Comparison of ENCODE assay signal across 25 cellular contexts in genomic region chr1:48103495-48103894, GRCh38.
A peak's percentile ranks its signal among the peaks of the same experiment; 100 is the strongest.
DNase-seq lines count a peak whose midpoint lies in the region; ATAC-seq, FAIRE-seq and TF ChIP-seq lines count a peak whose summit lies in the region.
"Had no signal": no experiment of that assay in that cellular context is flagged by ENCODE, and none has a peak within 500 bp of the region (broad histone marks: within the 10 kb centered on the region; RNA-seq: fewer than 3 reads in every experiment).

No MANE protein-coding gene starts in this region.

- no peak overlapping the region for H2BK20ac ChIP-seq in H1 (ENCODE audit: low read length)

- TF ChIP-seq POLR2A in HepG2 (IDR thresholded peaks at IDR 0.05; ENCODE audit: insufficient read depth in 1 of 2, low read depth in 2 of 2, low read length in 2 of 2) (no peak), right lobe of liver (IDR thresholded peaks at IDR 0.05) (no peak), H1 (IDR thresholded peaks at IDR 0.05; ENCODE audit: control extremely low read depth in 1 of 2, low read depth in 2 of 2, low read length in 2 of 2) (no peak)

- H3K23me2 ChIP-seq in H1 (ENCODE audit: low read depth, low read length), result peaks cover 2% of the 10 kb centered on the region; the same call in 1 of the 2 replicates

- FAIRE-seq in HepG2 (lab: Jason Lieb, UNC) (no peak), H1 (lab: Jason Lieb, UNC) (no peak), RCC 7860 (lab: Jason Lieb, UNC) (no peak)
- FAIRE-seq: A549, D721Med, GM12878, GM19239 had no signal

- H2BK12ac ChIP-seq in H1 (ENCODE audit: low read depth, low read length), result no peak overlapping the region; the same call in 1 of the 2 replicates
- no peak overlapping the region for H2BK12ac ChIP-seq in neuronal stem cell (ENCODE audit: low read length)

- TF ChIP-seq CTCF in HepG2 (CRISPR knock-in tag; IDR thresholded peaks at IDR 0.05), result no peak
- TF ChIP-seq CTCF in right lobe of liver (IDR thresholded peaks at IDR 0.05), result no peak
- no peak for TF ChIP-seq CTCF in H1 (IDR thresholded peaks at IDR 0.05; ENCODE audit: control extremely low read depth in 1 of 3, insufficient read depth in 1 of 3, low read depth in 1 of 3, low read length in 3 of 3)

- H2BK120ac ChIP-seq in H1 (replicated peaks; ENCODE audit: low read depth, low read length), result no peak overlapping the region
- no peak overlapping the region for H2BK120ac ChIP-seq in neuronal stem cell (ENCODE audit: low read depth, low read length)

- no peak overlapping the region for H2AK5ac ChIP-seq in H1 (ENCODE audit: low read depth, low read length)
- no peak overlapping the region for H2AK5ac ChIP-seq in neuronal stem cell (ENCODE audit: low read depth, low read length)

- H2BK15ac ChIP-seq in H1 (ENCODE audit: low read length) (no peak overlapping the region), neuronal stem cell (ENCODE audit: low read length) (no peak overlapping the region)

- H4K8ac ChIP-seq in H1 (ENCODE audit: extremely low read depth, insufficient read depth, low read length), result no peak overlapping the region
- H4K8ac ChIP-seq in neuronal stem cell (ENCODE audit: low read depth, low read length), result no peak overlapping the region

- no peak overlapping the region for H3K27ac ChIP-seq in HepG2 (ENCODE audit: extremely low read length, insufficient read depth, low read length)
- no peak overlapping the region for H3K27ac ChIP-seq in right lobe of liver
- no peak overlapping the region for H3K27ac ChIP-seq in H1 (ENCODE audit: low read depth, low read length)
- H3K27ac ChIP-seq in neuronal stem cell (replicated peaks; ENCODE audit: low read length), result no peak overlapping the region
- H3K27ac ChIP-seq: A549; BLaER1 treated with 17β-estradiol and CSF1 and Interleukin-3, amounts not matched to agents 10 nM and 100 nM; GM23248 had no signal

- H3K4me1 ChIP-seq in HepG2 (ENCODE audit: insufficient read depth, low read length), result no peaks in the 10 kb centered on the region
- H3K4me1 ChIP-seq in right lobe of liver, result no peaks in the 10 kb centered on the region
- H3K4me1 ChIP-seq in H1 (replicated peaks in 1 of 4; ENCODE audit: control insufficient read depth in 3 of 4, insufficient read depth in 4 of 4, low read length in 3 of 4), result no peaks in the 10 kb centered on the region
- H3K4me1 ChIP-seq in neuronal stem cell (ENCODE audit: control insufficient read depth in 2 of 2, insufficient read depth in 1 of 2, low read depth in 1 of 2, low read length in 2 of 2), result no peaks in the 10 kb centered on the region
- H3K4me1 ChIP-seq: A549; BE2C; BLaER1 treated with 17β-estradiol and CSF1 and Interleukin-3, amounts not matched to agents 10 nM and 100 nM had no signal

- DNase-seq in HepG2 (ENCODE audit: low spot score), result no peak
- no peak for DNase-seq in right lobe of liver
- no peak for DNase-seq in H1 (ENCODE audit: low read depth in 1 of 2, low spot score in 2 of 2)
- DNase-seq in neuronal stem cell (ENCODE audit: low spot score), result no peak
- DNase-seq in HPDE6-E6E7 (ENCODE audit: extremely low spot score), result no peak
- no peak for DNase-seq in RCC 7860 (ENCODE audit: low spot score)
- DNase-seq: 8988T; ACHN; AML-193; BE2C; CD4-positive, alpha-beta T cell; CD8-positive, alpha-beta memory T cell; DMS 273 treated with DMSO at 0.1 percent for 48 hours; DMS79; EL; GDM1; GM23248; H9; HFFc6 had no signal

- 33% methylated on average over 6 of the region's 6 CpGs for WGBS in HepG2 (ENCODE audit: low lambda C conversion rate)
- 85% methylated on average over 6 of the region's 6 CpGs for WGBS in right lobe of liver (ENCODE audit: insufficient coverage, low coverage, low lambda C conversion rate, missing lambda C conversion rate)
- WGBS in H1 (ENCODE audit: extremely low coverage in 1 of 2, insufficient coverage in 1 of 2, insufficient read length in 1 of 2, insufficient replicate concordance in 2 of 2, low coverage in 1 of 2, low lambda C conversion rate in 2 of 2, missing lambda C conversion rate in 1 of 2), 2 experiments, result 89% methylated on average over 6 of the region's 6 CpGs; no CpG with 5 or more reads in 1 of the 2 experiments
- no CpG with 5 or more reads among the region's 6 CpGs for WGBS in neuronal stem cell (ENCODE audit: extremely low coverage in 2 of 2, insufficient read length in 2 of 2, insufficient replicate concordance in 1 of 2), 2 donors

- no peak overlapping the region for H4K91ac ChIP-seq in H1 (replicated peaks; ENCODE audit: insufficient read length, low read length)
- H4K91ac ChIP-seq in neuronal stem cell (ENCODE audit: low read depth, low read length, poor library complexity), result no peak overlapping the region

- H4K20me1 ChIP-seq in HepG2 (ENCODE audit: insufficient read depth, low read length) (no peaks in the 10 kb centered on the region), H1 (replicated peaks in 1 of 2; ENCODE audit: control insufficient read depth in 1 of 2, insufficient read depth in 2 of 2, low read length in 2 of 2) (peaks cover 0 to 1% of the 10 kb centered on the region in 2 experiments)
- H4K20me1 ChIP-seq: BLaER1 treated with 17β-estradiol and CSF1 and Interleukin-3, amounts not matched to agents 10 nM and 100 nM had no signal

- CTCF ChIA-PET in HepG2 (lab: Yijun Ruan, JAX; ENCODE audit: low intra/inter-chr PET ratio, low total read pairs) (no interaction called here), H1 (lab: Charles Lee; ENCODE audit: partially characterized antibody) (interaction anchor here (0.9 to 2.9 kb wide), 2 partner anchors 9 to 98 kb away, joined by 4 to 7 read pairs; no protein-coding TSS in a partner anchor)

- H3K27me3 ChIP-seq in HepG2 (ENCODE audit: control insufficient read depth in 1 of 2, insufficient read depth in 2 of 2, low read length in 2 of 2), result no peaks in the 10 kb centered on the region; a peak in 1 of 5 replicates
- H3K27me3 ChIP-seq in right lobe of liver, result no peaks in the 10 kb centered on the region
- H3K27me3 ChIP-seq in H1 (replicated peaks in 1 of 4; ENCODE audit: control insufficient read depth in 3 of 4, extremely low read depth in 1 of 4, insufficient read depth in 3 of 4, low read length in 3 of 4), result no peaks in the 10 kb centered on the region
- no peaks in the 10 kb centered on the region for H3K27me3 ChIP-seq in neuronal stem cell (ENCODE audit: control insufficient read depth in 3 of 3, insufficient read depth in 3 of 3, low read depth in 1 of 3, low read length in 3 of 3)
- H3K27me3 ChIP-seq: BE2C; BLaER1 treated with 17β-estradiol and CSF1 and Interleukin-3, amounts not matched to agents 10 nM and 100 nM had no signal

- H3K79me1 ChIP-seq in H1 (ENCODE audit: low read depth, low read length), result no peaks in the 10 kb centered on the region
- no peaks in the 10 kb centered on the region for H3K79me1 ChIP-seq in neuronal stem cell (ENCODE audit: low read depth, low read length)

- peak overlapping the region; percentile 22 for H3K4ac ChIP-seq in H1 (replicated peaks; ENCODE audit: insufficient read length, low read depth, low read length)
- H3K4ac ChIP-seq in neuronal stem cell (ENCODE audit: low read length), result no peak overlapping the region

- H3K36me3 ChIP-seq in HepG2 (replicated peaks in 1 of 2; ENCODE audit: control insufficient read depth in 1 of 2, insufficient read depth in 2 of 2, low read length in 2 of 2) (no peaks in the 10 kb centered on the region), right lobe of liver (no peaks in the 10 kb centered on the region), H1 (ENCODE audit: control insufficient read depth in 2 of 4, insufficient read depth in 4 of 4, low read length in 3 of 4) (no peaks in the 10 kb centered on the region), neuronal stem cell (replicated peaks in 1 of 2; ENCODE audit: control insufficient read depth in 2 of 2, insufficient read depth in 2 of 2, low read length in 2 of 2) (no peaks in the 10 kb centered on the region)
- H3K36me3 ChIP-seq: BE2C; BLaER1 treated with 17β-estradiol and CSF1 and Interleukin-3, amounts not matched to agents 10 nM and 100 nM had no signal

- peak overlapping the region; percentile 43 for H3K56ac ChIP-seq in H1 (replicated peaks; ENCODE audit: insufficient read length, low read depth, low read length)

- H3K18ac ChIP-seq in H1 (ENCODE audit: extremely low read depth, low read length) (no peak overlapping the region), neuronal stem cell (ENCODE audit: low read length) (no peak overlapping the region)

- POLR2A ChIA-PET in HepG2 (lab: Yijun Ruan, JAX), result no interaction called here
- POLR2A ChIA-PET in H1 (lab: Charles Lee; ENCODE audit: partially characterized antibody), result no interaction called here

- H3K9ac ChIP-seq in HepG2 (ENCODE audit: insufficient read depth, low read depth, low read length) (no peak overlapping the region), H1 (replicated peaks in 1 of 4; ENCODE audit: extremely low read depth in 1 of 4, low read depth in 3 of 4, low read length in 3 of 4) (no peak overlapping the region), neuronal stem cell (ENCODE audit: low read depth, low read length, poor library complexity) (peak overlapping the region; percentile 7)
- H3K9ac ChIP-seq: BLaER1 treated with 17β-estradiol and CSF1 and Interleukin-3, amounts not matched to agents 10 nM and 100 nM; GM23248 had no signal

- TF ChIP-seq EP300 in HepG2 (IDR thresholded peaks at IDR 0.05; ENCODE audit: low read depth in 2 of 2, low read length in 2 of 2) (no peak), HepG2 (CRISPR knock-in tag; IDR thresholded peaks at IDR 0.05; ENCODE audit: borderline replicate concordance) (no peak), H1 (IDR thresholded peaks at IDR 0.05; ENCODE audit: borderline replicate concordance in 1 of 2, low read depth in 2 of 2, low read length in 2 of 2) (no peak)

- H3K23ac ChIP-seq in H1 (ENCODE audit: insufficient read length) (no peak overlapping the region), neuronal stem cell (ENCODE audit: low read depth, low read length, poor library complexity) (no peak overlapping the region)

- TF ChIP-seq RAD21 in HepG2 (CRISPR knock-in tag; IDR thresholded peaks at IDR 0.05), result no peak
- no peak for TF ChIP-seq RAD21 in H1 (IDR thresholded peaks at IDR 0.05 in 1 of 2, conservative IDR thresholded peaks at IDR 0.05 in 1 of 2; ENCODE audit: low read depth in 2 of 2, low read length in 2 of 2)

- H3K9me3 ChIP-seq in HepG2 (ENCODE audit: low read length) (no peaks in the 10 kb centered on the region), right lobe of liver (no peaks in the 10 kb centered on the region), H1 (ENCODE audit: insufficient read depth in 2 of 2, low read depth in 1 of 2, low read length in 1 of 2) (no peaks in the 10 kb centered on the region), neuronal stem cell (replicated peaks in 1 of 2; ENCODE audit: control insufficient read depth in 2 of 2, insufficient read depth in 1 of 2, low read depth in 1 of 2, low read length in 2 of 2) (no peaks in the 10 kb centered on the region)
- H3K9me3 ChIP-seq: A549; BE2C; BLaER1 treated with 17β-estradiol and CSF1 and Interleukin-3, amounts not matched to agents 10 nM and 100 nM had no signal

- BruUV-seq in HepG2 (replicated peaks; lab: Mats Ljungman, UMichigan), result no TSS peak

- no peak overlapping the region for H3K4me3 ChIP-seq in HepG2 (replicated peaks in 1 of 3; ENCODE audit: insufficient read depth in 1 of 3, low read depth in 2 of 3, low read length in 3 of 3)
- H3K4me3 ChIP-seq in right lobe of liver, result no peak overlapping the region
- H3K4me3 ChIP-seq in H1 (ENCODE audit: extremely low read depth in 1 of 4, insufficient read depth in 2 of 4, low read depth in 3 of 4, low read length in 4 of 4), result no peak overlapping the region
- no peak overlapping the region for H3K4me3 ChIP-seq in neuronal stem cell (ENCODE audit: low read length in 2 of 2)
- H3K4me3 ChIP-seq: A549; BLaER1 treated with 17β-estradiol and CSF1 and Interleukin-3, amounts not matched to agents 10 nM and 100 nM; GM12878; GM23248 had no signal

- in situ Hi-C loops in HepG2 (cut with HindIII; ENCODE audit: extremely low pct_ligation_motif_present, low pct_unique_long_range_greater_than_20kb), result no loop called here

- intact Hi-C loops in HepG2 (cut with micrococcal nuclease; ENCODE audit: unreplicated experiment) (no loop called here), right lobe of liver (cut with DNase I) (no loop called here)

- no peak overlapping the region for H4K5ac ChIP-seq in H1 (ENCODE audit: insufficient read length, low read depth, low read length)

- H2BK5ac ChIP-seq in H1 (ENCODE audit: low read depth, low read length) (no peak overlapping the region), neuronal stem cell (ENCODE audit: low read length) (no peak overlapping the region)

- H3K79me2 ChIP-seq in HepG2 (ENCODE audit: insufficient read depth, low read length) (no peaks in the 10 kb centered on the region), H1 (ENCODE audit: control insufficient read depth in 1 of 2, insufficient read depth in 2 of 2, low read length in 2 of 2) (no peaks in the 10 kb centered on the region)

- no peak for ATAC-seq in HepG2
- ATAC-seq in right lobe of liver, result no peak
- ATAC-seq: A549, GM12878, HCT116 had no signal

- H2AFZ ChIP-seq in HepG2 (ENCODE audit: low read length), result no peak overlapping the region
- H2AFZ ChIP-seq in H1 (ENCODE audit: low read length), result no peak overlapping the region
- H2AFZ ChIP-seq in neuronal stem cell (ENCODE audit: low read length), result no peak overlapping the region
- H2AFZ ChIP-seq: GM23248 had no signal

- H3K4me2 ChIP-seq in HepG2 (ENCODE audit: low read depth, low read length) (no peak overlapping the region), H1 (ENCODE audit: insufficient read depth in 1 of 2, low read depth in 2 of 2, low read length in 2 of 2) (no peak overlapping the region), neuronal stem cell (ENCODE audit: insufficient read depth, low read length, poor library complexity, severe bottlenecking) (no peak overlapping the region)
- H3K4me2 ChIP-seq: A549; BLaER1 treated with 17β-estradiol and CSF1 and Interleukin-3, amounts not matched to agents 10 nM and 100 nM had no signal

- H3K14ac ChIP-seq in H1 (ENCODE audit: insufficient read length) (no peak overlapping the region), neuronal stem cell (ENCODE audit: low read length) (no peak overlapping the region)
